In the genomic region with DNA sequence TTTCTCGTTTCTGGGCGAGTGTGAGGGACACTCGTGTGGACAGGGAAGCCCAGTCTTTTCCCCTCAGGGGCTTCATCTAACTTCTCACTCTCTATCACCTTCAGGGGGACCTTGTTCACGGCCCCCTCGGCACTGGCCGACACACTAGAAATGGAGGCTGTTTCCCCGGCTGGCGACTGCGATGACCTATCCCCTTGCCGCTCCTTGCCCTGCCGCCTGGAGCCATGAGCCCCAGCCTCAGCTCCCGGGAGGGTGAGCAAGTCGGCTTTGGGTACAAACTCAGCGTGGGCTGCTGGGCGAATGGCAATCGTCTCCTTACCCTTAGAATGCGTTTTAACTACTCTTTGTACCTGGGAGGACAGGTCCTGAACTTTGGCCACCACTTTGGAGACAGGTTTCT, we compare ENCODE assay signal across 1 cellular context.
TF ChIP-seq lines count a peak whose summit lies in the region.

No MANE protein-coding gene starts in this region.

TF ChIP-seq in H1, 55 proteins besides CTCF, POLR2A, EP300 and RAD21:
- TF ChIP-seq CTBP2 (IDR thresholded peaks at IDR 0.05; ENCODE audit: borderline replicate concordance, insufficient read depth, insufficient read length, low read length) (no peak), SUZ12 (IDR thresholded peaks at IDR 0.05; ENCODE audit: low read length) (no peak), TBP (IDR thresholded peaks at IDR 0.05; ENCODE audit: low read depth, low read length) (no peak), SAP30 (IDR thresholded peaks at IDR 0.05; ENCODE audit: insufficient read depth, insufficient replicate concordance, low read length) (no peak), KDM4A (IDR thresholded peaks at IDR 0.05; ENCODE audit: low read depth, low read length, severe bottlenecking) (no peak)
